ENCODE assay signal across 25 cellular contexts in genomic region chr1:232968396-232968795, GRCh38.
"Had no signal": no experiment of that assay in that cellular context is flagged by ENCODE, and none has a peak within 500 bp of the region (broad histone marks: within the 10 kb centered on the region; RNA-seq: fewer than 3 reads in every experiment).

No MANE protein-coding gene starts in this region.

- H3K4me1 ChIP-seq: Peyer's patch, SJSA1 had no signal

- H3K27me3 ChIP-seq: brain microvascular endothelial cell, Peyer's patch, SJSA1 had no signal

- H3K27me3 Mint-ChIP-seq: activated B cell treated with CpG ODN at 0.5 μM for 24 hours; activated CD4-positive, alpha-beta T cell treated with anti-CD3 and anti-CD28 coated beads, Interleukin-2, amount 10 ng/mL, durations not matched to agents 24 days and 14 days; activated naive CD8-positive, alpha-beta T cell treated with anti-CD3 and anti-CD28 coated beads, Interleukin-2, amount 50 U/mL, for 24 hours had no signal

- FAIRE-seq: astrocyte, K562 had no signal

- H3K4me3 Mint-ChIP-seq: activated B cell treated with CpG ODN at 0.5 μM for 24 hours; activated CD4-positive, alpha-beta T cell treated with anti-CD3 and anti-CD28 coated beads, Interleukin-2, amount 10 ng/mL, durations not matched to agents 24 days and 14 days; activated naive CD8-positive, alpha-beta T cell treated with anti-CD3 and anti-CD28 coated beads, Interleukin-2, amount 50 U/mL, for 24 hours; activated T-cell treated with anti-CD3 and anti-CD28 coated beads, Interleukin-2, amount 50 U/mL, for 4 hours; T-helper 1 cell treated with Interleukin-12 subunit alpha and Interleukin-12 subunit beta and Interleukin-4 antibody, amounts not matched to agents 30 μg/mL and 1 μg/mL, for 36 hours had no signal

- H3K27ac ChIP-seq: brain microvascular endothelial cell, Peyer's patch, RWPE1, SJSA1 had no signal

- H3K27ac Mint-ChIP-seq: activated B cell treated with CpG ODN at 0.5 μM for 24 hours; activated naive CD4-positive, alpha-beta T cell treated with anti-CD3 and anti-CD28 coated beads, Interleukin-2, amount 50 U/mL, for 72 hours had no signal

- DNase-seq: activated B cell treated with CpG ODN at 0.5 μM for 24 hours; activated CD4-positive, alpha-beta T cell treated with anti-CD3 and anti-CD28 coated beads for 1 hour; activated CD4-positive, alpha-beta T cell treated with anti-CD3 and anti-CD28 coated beads, Interleukin-2, amount 10 ng/mL, durations not matched to agents 24 days and 14 days; activated CD4-positive, alpha-beta T cell treated with anti-CD3 and anti-CD28 coated beads, Interleukin-2, amount 50 U/mL, for 48 hours; activated effector memory CD4-positive, alpha-beta T cell treated with anti-CD3 and anti-CD28 coated beads, Interleukin-2, amount 50 U/mL, for 16 hours; activated naive CD4-positive, alpha-beta T cell treated with Interleukin-2 at 50 U/mL for 16 hours; activated naive CD8-positive, alpha-beta T cell treated with anti-CD3 and anti-CD28 coated beads, Interleukin-2, amount 50 U/mL, for 24 hours; activated T-cell treated with anti-CD3 and anti-CD28 coated beads, Interleukin-2, amount 50 U/mL, for 4 hours; brain microvascular endothelial cell; cerebellar nuclear complex; NCI-H1092; NCI-H1417; NCI-H1694; NCI-H2107; NCI-H345; NCI-H510A; NCI-H526 treated with DMSO at 0.1 percent for 48 hours; Peyer's patch; SHP77 had no signal

- H3K4me3 ChIP-seq: K562, Peyer's patch, SJSA1 had no signal

- ATAC-seq: activated T-cell treated with anti-CD3 and anti-CD28 coated beads, Interleukin-2, amount 50 U/mL, for 4 hours; K562 had no signal
